In genomic region chr16:72576189-72576588, GRCh38 we compare ENCODE assay signal across 22 cellular contexts.
"Had no signal": no experiment of that assay in that cellular context is flagged by ENCODE, and none has a peak within 500 bp of the region (broad histone marks: within the 10 kb centered on the region; RNA-seq: fewer than 3 reads in every experiment).

No MANE protein-coding gene starts in this region.

- H3K36me3 Mint-ChIP-seq: IgD-negative memory B cell had no signal

- H3K36me3 ChIP-seq: SJSA1 had no signal

- ATAC-seq: K562 had no signal

- FAIRE-seq: HTR-8/SVneo, K562, RCC 7860 had no signal

- DNase-seq: NCI-H1092, NCI-H1105 treated with DMSO at 0.1 percent for 48 hours, NCI-H1417 treated with DMSO at 0.1 percent for 48 hours, NCI-H146, NCI-H1694 treated with DMSO at 0.1 percent for 48 hours, NCI-H1930, NCI-H2081, NCI-H2107, NCI-H2227 treated with DMSO at 0.1 percent for 48 hours, NCI-H524, NCI-H526 treated with DMSO at 0.1 percent for 48 hours, NCI-H748 treated with DMSO at 0.1 percent for 48 hours, Right ventricle myocardium superior, RPMI8226, SIG-M5 had no signal

- H3K27me3 Mint-ChIP-seq: IgD-negative memory B cell had no signal

- H3K27me3 ChIP-seq: SJSA1 had no signal

- H3K27ac ChIP-seq: HL-60, SJSA1, SK-N-MC had no signal

- H3K4me3 ChIP-seq: K562, SJSA1, SK-N-MC had no signal

- H3K4me3 Mint-ChIP-seq: IgD-negative memory B cell had no signal

- H3K27ac Mint-ChIP-seq: IgD-negative memory B cell had no signal

- H3K4me1 ChIP-seq: SJSA1 had no signal
